ENCODE assay signal across 13 cellular contexts in the genomic region with DNA sequence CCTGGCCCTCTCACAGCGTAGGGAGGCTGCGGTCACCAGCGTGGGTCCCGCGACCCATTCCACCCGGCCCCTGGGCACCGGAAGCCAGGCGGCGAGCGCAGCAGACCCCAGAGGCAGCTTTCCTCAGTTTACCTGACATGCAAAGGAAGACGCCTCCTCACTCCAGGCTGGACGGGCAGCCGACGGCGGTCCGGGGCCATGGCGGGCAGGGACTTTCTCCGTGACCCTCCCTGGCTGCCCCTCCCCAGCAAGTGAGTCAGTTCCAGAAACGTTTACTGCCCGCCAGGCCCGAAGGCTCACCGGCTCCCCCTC. TPM values are rescaled to one million over a fixed set of nuclear protein-coding genes. Genes with fewer than 3 reads are reported as not detected.
DNase-seq lines count a peak whose midpoint lies in the region; ATAC-seq, FAIRE-seq and TF ChIP-seq lines count a peak whose summit lies in the region.
"Had no signal": no experiment of that assay in that cellular context is flagged by ENCODE, and none has a peak within 500 bp of the region (broad histone marks: within the 10 kb centered on the region; RNA-seq: fewer than 3 reads in every experiment).

No MANE protein-coding gene starts in this region.

- WGBS in pancreas, 2 donors: 80 to 81% methylated on average over 22 of the region's 22 CpGs

- H3K4me1 ChIP-seq in ACC112 (ENCODE audit: control insufficient read depth, insufficient read depth, low read length, unreplicated experiment): peaks cover 36% of the 10 kb centered on the region
- peaks cover 67% of the 10 kb centered on the region for H3K4me1 ChIP-seq in adipocyte (ENCODE audit: control insufficient read depth, insufficient read depth, low read length)
- peaks cover 0 to 15% (median 0%) of the 10 kb centered on the region in 3 donors for H3K4me1 ChIP-seq in pancreas

- H3K36me3 ChIP-seq in ACC112 (ENCODE audit: insufficient read depth, low read length) (peaks cover 5% of the 10 kb centered on the region; the same call in 1 of the 2 replicates), adipocyte (ENCODE audit: control insufficient read depth, insufficient read depth, low read length, severe bottlenecking) (peaks cover 9% of the 10 kb centered on the region), pancreas (no peaks in the 10 kb centered on the region)

- H3K4me3 ChIP-seq in ACC112 (ENCODE audit: low read depth, low read length): peak overlapping the region; percentile 86
- H3K4me3 ChIP-seq in adipocyte (ENCODE audit: low read length): peak overlapping the region; percentile 90
- H3K4me3 ChIP-seq in fibroblast of mammary gland (ENCODE audit: control insufficient read depth, low read depth, low read length): peak overlapping the region; percentile 70
- peak overlapping the region in 2 of 4 donors; percentile 14 to 33 for H3K4me3 ChIP-seq in pancreas

- peak overlapping the region; percentile 83 for H3K27ac ChIP-seq in ACC112 (ENCODE audit: low read depth, low read length)
- H3K27ac ChIP-seq in pancreas: peak overlapping the region; percentile 53 to 90 (median 62)

- intact Hi-C loops in pancreas (cut with DNase I): no loop called here

- H3K27me3 ChIP-seq in ACC112 (ENCODE audit: insufficient read depth, low read length) (no peaks in the 10 kb centered on the region), adipocyte (replicated peaks; ENCODE audit: control insufficient read depth, insufficient read depth, low read length) (no peaks in the 10 kb centered on the region), pancreas (no peaks in the 10 kb centered on the region)

- no peaks in the 10 kb centered on the region for H3K9me3 ChIP-seq in adipocyte (ENCODE audit: control insufficient read depth, low read length)
- no peaks in the 10 kb centered on the region for H3K9me3 ChIP-seq in pancreas

- no peak for FAIRE-seq in pancreas (lab: Jason Lieb, UNC)
- FAIRE-seq: endometrium, GM12891 had no signal

- no peak for ATAC-seq in pancreas
- no peak for ATAC-seq in GM18861 (IDR thresholded peaks at IDR 0.05; ENCODE audit: unreplicated experiment)
- ATAC-seq in GM21360 (IDR thresholded peaks at IDR 0.05; ENCODE audit: unreplicated experiment): no peak

- no peak overlapping the region for H2AFZ ChIP-seq in ACC112 (ENCODE audit: low read length, unreplicated experiment)

- H3K9ac ChIP-seq in adipocyte (ENCODE audit: low read length): peak overlapping the region; percentile 94

- DNase-seq in adipocyte (ENCODE audit: low read depth) (no peak), fibroblast of mammary gland (ENCODE audit: low read depth) (no peak), pancreas (peak in 1 of 6 donors; percentile 71), NCI-H2171 (lab: John Stamatoyannopoulos, UW) (no peak)
- DNase-seq in activated CD4-positive, alpha-beta T cell treated with anti-CD3 and anti-CD28 coated beads, Interleukin-2, amount 50 U/mL, for 4 hours: no peak
- DNase-seq: activated CD8-positive, alpha-beta memory T cell treated with anti-CD3 and anti-CD28 coated beads, Interleukin-2, amount 50 U/mL, for 4 hours; DMS79 treated with DMSO at 0.1 percent for 48 hours; T-helper 9 cell had no signal

- TF ChIP-seq CTCF in fibroblast of mammary gland (conservative IDR thresholded peaks at IDR 0.05; ENCODE audit: control insufficient read depth, insufficient read depth, low read depth, low read length) (no peak), pancreas (IDR thresholded peaks at IDR 0.05) (no peak)

- H3K79me2 ChIP-seq in ACC112 (ENCODE audit: control insufficient read depth, insufficient read depth, low read length, unreplicated experiment): peaks cover 85% of the 10 kb centered on the region

RNA-seq across cellular contexts. Expression of a gene that starts 5.5 kb away (rescaled TPM):
- total RNA-seq in pancreas: 10 to 100 TPM; 16.8 to 43.7 (median 23.9) TPM
- 10 to 100 TPM; 36.4 to 53.9 TPM for polyA plus RNA-seq in pancreas

RNA-seq across cellular contexts. Expression of a gene that starts 37.1 kb away (rescaled TPM):
- 10 to 100 TPM; 20.1 to 38.6 (median 23.4) TPM for total RNA-seq in pancreas
- 10 to 100 TPM; 43.6 to 62.2 TPM for polyA plus RNA-seq in pancreas
